In genomic region chr20:51417245-51417560, GRCh38 we compare ENCODE assay signal across 19 cellular contexts.
A peak's percentile ranks its signal among the peaks of the same experiment; 100 is the strongest.
DNase-seq lines count a peak whose midpoint lies in the region; ATAC-seq and TF ChIP-seq lines count a peak whose summit lies in the region.
"Had no signal": no experiment of that assay in that cellular context is flagged by ENCODE, and none has a peak within 500 bp of the region (broad histone marks: within the 10 kb centered on the region; RNA-seq: fewer than 3 reads in every experiment).

No MANE protein-coding gene starts in this region.

- POLR2A ChIA-PET in activated CD4-positive, alpha-beta T cell treated with anti-CD3 and anti-CD28 coated beads, Interleukin-2, amount 10 ng/mL, durations not matched to agents 7 days and 5 days (lab: Charles Lee), result no interaction called here
- POLR2A ChIA-PET in activated naive CD8-positive, alpha-beta T cell treated with anti-CD3 and anti-CD28 coated beads, Interleukin-2, amount 10 ng/mL, durations not matched to agents 7 days and 5 days (lab: Charles Lee), result interaction anchor here (1.0 kb wide), 1 partner anchor 17 kb away, joined by 3 read pairs; no protein-coding TSS in a partner anchor

- intact Hi-C loops in left colon (cut with DNase I, micrococcal nuclease), result no loop called here

- H3K27me3 Mint-ChIP-seq in activated CD4-positive, alpha-beta T cell treated with anti-CD3 and anti-CD28 coated beads, Interleukin-2, amount 10 ng/mL, durations not matched to agents 7 days and 5 days, result no peaks in the 10 kb centered on the region
- no peaks in the 10 kb centered on the region for H3K27me3 Mint-ChIP-seq in IgD-negative memory B cell
- no peaks in the 10 kb centered on the region for H3K27me3 Mint-ChIP-seq in activated naive CD8-positive, alpha-beta T cell treated with anti-CD3 and anti-CD28 coated beads, Interleukin-2, amount 10 ng/mL, durations not matched to agents 7 days and 5 days
- no peaks in the 10 kb centered on the region for H3K27me3 Mint-ChIP-seq in osteocyte (ENCODE audit: unreplicated experiment)

- no peak for DNase-seq in activated CD4-positive, alpha-beta T cell treated with anti-CD3 and anti-CD28 coated beads, Interleukin-2, amount 10 ng/mL, durations not matched to agents 7 days and 5 days
- DNase-seq in activated CD4-positive, alpha-beta T cell treated with anti-CD3 and anti-CD28 coated beads, Interleukin-2, amount 50 U/mL, for 48 hours, result no peak
- DNase-seq in activated naive CD8-positive, alpha-beta T cell treated with anti-CD3 and anti-CD28 coated beads, Interleukin-2, amount 10 ng/mL, durations not matched to agents 7 days and 5 days, result no peak
- DNase-seq in osteocyte (ENCODE audit: extremely low spot score, unreplicated experiment) (no peak), NCI-H1048 (lab: John Stamatoyannopoulos, UW) (no peak), left colon (no peak)
- DNase-seq: central memory CD4-positive, alpha-beta T cell; COR-L47; gastrocnemius medialis; midbrain; NCI-H1417; NK-92 treated with Interleukin-12 subunit alpha and Interleukin-12 subunit beta, amount 100 ng/mL, for 24 hours; ovary; SHP77; substantia nigra had no signal

- TF ChIP-seq CTCF in osteocyte (IDR thresholded peaks at IDR 0.05), result no peak

- no peaks in the 10 kb centered on the region for H3K9me3 Mint-ChIP-seq in activated CD4-positive, alpha-beta T cell treated with anti-CD3 and anti-CD28 coated beads, Interleukin-2, amount 10 ng/mL, durations not matched to agents 7 days and 5 days
- H3K9me3 Mint-ChIP-seq in IgD-negative memory B cell (no peaks in the 10 kb centered on the region), osteocyte (ENCODE audit: unreplicated experiment) (no peaks in the 10 kb centered on the region)
- H3K9me3 Mint-ChIP-seq in activated naive CD8-positive, alpha-beta T cell treated with anti-CD3 and anti-CD28 coated beads, Interleukin-2, amount 10 ng/mL, durations not matched to agents 7 days and 5 days, result no peaks in the 10 kb centered on the region

- H3K36me3 Mint-ChIP-seq in activated CD4-positive, alpha-beta T cell treated with anti-CD3 and anti-CD28 coated beads, Interleukin-2, amount 10 ng/mL, durations not matched to agents 7 days and 5 days (ENCODE audit: low read depth), result peaks cover 57% of the 10 kb centered on the region
- H3K36me3 Mint-ChIP-seq in IgD-negative memory B cell (no peaks in the 10 kb centered on the region), osteocyte (ENCODE audit: unreplicated experiment) (no peaks in the 10 kb centered on the region)
- H3K36me3 Mint-ChIP-seq in activated naive CD8-positive, alpha-beta T cell treated with anti-CD3 and anti-CD28 coated beads, Interleukin-2, amount 10 ng/mL, durations not matched to agents 7 days and 5 days, result peaks cover 39% of the 10 kb centered on the region

- H3K27ac Mint-ChIP-seq in activated CD4-positive, alpha-beta T cell treated with anti-CD3 and anti-CD28 coated beads, Interleukin-2, amount 10 ng/mL, durations not matched to agents 7 days and 5 days, result peak overlapping the region; percentile 62
- H3K27ac Mint-ChIP-seq in IgD-negative memory B cell (peak overlapping the region; percentile 90 to 99 (median 93)), osteocyte (ENCODE audit: unreplicated experiment) (peak overlapping the region; percentile 35)
- peak overlapping the region; percentile 56 for H3K27ac Mint-ChIP-seq in activated naive CD8-positive, alpha-beta T cell treated with anti-CD3 and anti-CD28 coated beads, Interleukin-2, amount 10 ng/mL, durations not matched to agents 7 days and 5 days

- no peak overlapping the region for H3K4me3 Mint-ChIP-seq in activated CD4-positive, alpha-beta T cell treated with anti-CD3 and anti-CD28 coated beads, Interleukin-2, amount 10 ng/mL, durations not matched to agents 7 days and 5 days
- H3K4me3 Mint-ChIP-seq in IgD-negative memory B cell, result peak overlapping the region in 3 of 4 donors; percentile 8 to 64 (median 38)
- H3K4me3 Mint-ChIP-seq in activated naive CD8-positive, alpha-beta T cell treated with anti-CD3 and anti-CD28 coated beads, Interleukin-2, amount 10 ng/mL, durations not matched to agents 7 days and 5 days, result no peak overlapping the region
- no peak overlapping the region for H3K4me3 Mint-ChIP-seq in osteocyte (ENCODE audit: unreplicated experiment)

- no peak for ATAC-seq in activated naive CD8-positive, alpha-beta T cell treated with anti-CD3 and anti-CD28 coated beads, Interleukin-2, amount 10 ng/mL, durations not matched to agents 7 days and 5 days (ENCODE audit: low read depth)
- ATAC-seq in GM21737 (IDR thresholded peaks at IDR 0.05; ENCODE audit: unreplicated experiment) (no peak), left colon (no peak)
- ATAC-seq: A549, gastrocnemius medialis, HCT116 had no signal

- CTCF ChIA-PET in activated CD4-positive, alpha-beta T cell treated with anti-CD3 and anti-CD28 coated beads, Interleukin-2, amount 10 ng/mL, durations not matched to agents 7 days and 5 days (lab: Charles Lee), result interaction anchor here (0.7 to 2.6 kb wide), 8 partner anchors 9 to 178 kb away, joined by 3 to 9 read pairs (median 5); no protein-coding TSS in a partner anchor

- H3K4me1 Mint-ChIP-seq in activated CD4-positive, alpha-beta T cell treated with anti-CD3 and anti-CD28 coated beads, Interleukin-2, amount 10 ng/mL, durations not matched to agents 7 days and 5 days, result peaks cover 80% of the 10 kb centered on the region
- H3K4me1 Mint-ChIP-seq in IgD-negative memory B cell, result peaks cover 42 to 51% (median 46%) of the 10 kb centered on the region in 3 donors
- peaks cover 41% of the 10 kb centered on the region for H3K4me1 Mint-ChIP-seq in activated naive CD8-positive, alpha-beta T cell treated with anti-CD3 and anti-CD28 coated beads, Interleukin-2, amount 10 ng/mL, durations not matched to agents 7 days and 5 days
- peaks cover 14% of the 10 kb centered on the region for H3K4me1 Mint-ChIP-seq in osteocyte (ENCODE audit: unreplicated experiment)

Comparison
In these comparisons a context has a peak if more than half of its experiments do, and no peak if none do; other contexts are left out.
1. H3K27ac Mint-ChIP-seq: peak in every context shown above with its lines; median percentile 93 in IgD-negative memory B cell; 62 in activated CD4-positive, alpha-beta T cell treated with anti-CD3 and anti-CD28 coated beads, Interleukin-2, amount 10 ng/mL, durations not matched to agents 7 days and 5 days; 56 in activated naive CD8-positive, alpha-beta T cell treated with anti-CD3 and anti-CD28 coated beads, Interleukin-2, amount 10 ng/mL, durations not matched to agents 7 days and 5 days; 35 in osteocyte.
2. H3K4me3 Mint-ChIP-seq: peak in IgD-negative memory B cell (3 of 4); none in activated CD4-positive, alpha-beta T cell treated with anti-CD3 and anti-CD28 coated beads, Interleukin-2, amount 10 ng/mL, durations not matched to agents 7 days and 5 days (single experiment), activated naive CD8-positive, alpha-beta T cell treated with anti-CD3 and anti-CD28 coated beads, Interleukin-2, amount 10 ng/mL, durations not matched to agents 7 days and 5 days (single experiment) and osteocyte (single experiment).